Comparison of ENCODE assay signal across 1 cellular context in the genomic region with DNA sequence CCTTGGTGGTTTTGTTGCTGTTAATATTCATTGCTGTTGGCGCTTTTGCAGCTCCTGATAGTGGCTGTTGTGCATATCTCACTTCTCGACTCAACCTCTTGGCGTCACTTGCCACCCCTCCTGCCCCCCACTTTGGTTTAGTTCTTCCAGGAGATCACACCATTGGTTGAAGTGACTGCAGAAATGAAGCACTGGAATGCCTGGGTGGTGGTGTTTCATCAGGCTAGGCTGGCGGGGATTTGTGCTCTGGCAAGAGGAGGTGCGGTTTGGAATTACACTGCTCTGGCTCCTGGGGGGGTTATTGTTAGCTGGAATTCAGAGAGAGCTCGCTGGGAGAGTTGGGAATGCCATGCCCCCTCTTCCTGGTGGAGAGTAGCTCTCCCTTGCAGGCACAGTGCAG.
TF ChIP-seq lines count a peak whose summit lies in the region.

No MANE protein-coding gene starts in this region.

TF ChIP-seq in SK-N-SH, 30 proteins besides CTCF, POLR2A, EP300 and RAD21 (continued from another document):
- TF ChIP-seq, protein P1, sequence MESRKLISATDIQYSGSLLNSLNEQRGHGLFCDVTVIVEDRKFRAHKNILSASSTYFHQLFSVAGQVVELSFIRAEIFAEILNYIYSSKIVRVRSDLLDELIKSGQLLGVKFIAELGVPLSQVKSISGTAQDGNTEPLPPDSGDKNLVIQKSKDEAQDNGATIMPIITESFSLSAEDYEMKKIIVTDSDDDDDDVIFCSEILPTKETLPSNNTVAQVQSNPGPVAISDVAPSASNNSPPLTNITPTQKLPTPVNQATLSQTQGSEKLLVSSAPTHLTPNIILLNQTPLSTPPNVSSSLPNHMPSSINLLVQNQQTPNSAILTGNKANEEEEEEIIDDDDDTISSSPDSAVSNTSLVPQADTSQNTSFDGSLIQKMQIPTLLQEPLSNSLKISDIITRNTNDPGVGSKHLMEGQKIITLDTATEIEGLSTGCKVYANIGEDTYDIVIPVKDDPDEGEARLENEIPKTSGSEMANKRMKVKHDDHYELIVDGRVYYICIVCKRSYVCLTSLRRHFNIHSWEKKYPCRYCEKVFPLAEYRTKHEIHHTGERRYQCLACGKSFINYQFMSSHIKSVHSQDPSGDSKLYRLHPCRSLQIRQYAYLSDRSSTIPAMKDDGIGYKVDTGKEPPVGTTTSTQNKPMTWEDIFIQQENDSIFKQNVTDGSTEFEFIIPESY (IDR thresholded peaks at IDR 0.05; ENCODE audit: borderline replicate concordance, low read depth) = no peak
- no peak for TF ChIP-seq ELF1 (IDR thresholded peaks at IDR 0.05)
- TF ChIP-seq, protein P2, sequence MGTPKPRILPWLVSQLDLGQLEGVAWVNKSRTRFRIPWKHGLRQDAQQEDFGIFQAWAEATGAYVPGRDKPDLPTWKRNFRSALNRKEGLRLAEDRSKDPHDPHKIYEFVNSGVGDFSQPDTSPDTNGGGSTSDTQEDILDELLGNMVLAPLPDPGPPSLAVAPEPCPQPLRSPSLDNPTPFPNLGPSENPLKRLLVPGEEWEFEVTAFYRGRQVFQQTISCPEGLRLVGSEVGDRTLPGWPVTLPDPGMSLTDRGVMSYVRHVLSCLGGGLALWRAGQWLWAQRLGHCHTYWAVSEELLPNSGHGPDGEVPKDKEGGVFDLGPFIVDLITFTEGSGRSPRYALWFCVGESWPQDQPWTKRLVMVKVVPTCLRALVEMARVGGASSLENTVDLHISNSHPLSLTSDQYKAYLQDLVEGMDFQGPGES (IDR thresholded peaks at IDR 0.05; ENCODE audit: low read depth, low read length) = no peak
